In genomic region chr4:132642196-132642817, GRCh38 we compare ENCODE assay signal across 8 cellular contexts.
DNase-seq lines count a peak whose midpoint lies in the region; ATAC-seq and TF ChIP-seq lines count a peak whose summit lies in the region.

No MANE protein-coding gene starts in this region.

- H3K9me3 ChIP-seq in colonic mucosa = no peaks in the 10 kb centered on the region
- no peaks in the 10 kb centered on the region for H3K9me3 ChIP-seq in uterus

- ATAC-seq in activated CD8-positive, alpha-beta T cell treated with anti-CD3 and anti-CD28 coated beads for 36 hours = peak; percentile 47
- no peak for ATAC-seq in activated CD8-positive, alpha-beta T cell treated with anti-CD3 and anti-CD28 coated beads, Interleukin-2, amount 10 ng/mL, durations not matched to agents 7 days and 5 days
- ATAC-seq in HG03280 (IDR thresholded peaks at IDR 0.05; ENCODE audit: unreplicated experiment) = peak; percentile 56

- intact Hi-C loops in activated CD8-positive, alpha-beta T cell treated with anti-CD3 and anti-CD28 coated beads for 36 hours (cut with micrococcal nuclease) = no loop called here
- intact Hi-C loops in colonic mucosa (cut with DNase I) (no loop called here), uterus (cut with DNase I; ENCODE audit: low total_unique reads) (no loop called here)

- peaks cover under 1% of the 10 kb centered on the region for H3K9me3 Mint-ChIP-seq in activated CD8-positive, alpha-beta T cell treated with anti-CD3 and anti-CD28 coated beads for 36 hours
- no peaks in the 10 kb centered on the region for H3K9me3 Mint-ChIP-seq in activated CD8-positive, alpha-beta T cell treated with anti-CD3 and anti-CD28 coated beads, Interleukin-2, amount 10 ng/mL, durations not matched to agents 7 days and 5 days (ENCODE audit: insufficient read depth)
- H3K9me3 Mint-ChIP-seq in activated naive CD4-positive, alpha-beta T cell treated with anti-CD3 and anti-CD28 coated beads, Interleukin-2, amount 10 ng/mL, durations not matched to agents 7 days and 5 days = peaks cover 5% of the 10 kb centered on the region

- H3K27ac Mint-ChIP-seq in activated CD8-positive, alpha-beta T cell treated with anti-CD3 and anti-CD28 coated beads for 36 hours = no peak overlapping the region
- no peak overlapping the region for H3K27ac Mint-ChIP-seq in activated CD8-positive, alpha-beta T cell treated with anti-CD3 and anti-CD28 coated beads, Interleukin-2, amount 10 ng/mL, durations not matched to agents 7 days and 5 days
- H3K27ac Mint-ChIP-seq in activated naive CD4-positive, alpha-beta T cell treated with anti-CD3 and anti-CD28 coated beads, Interleukin-2, amount 10 ng/mL, durations not matched to agents 7 days and 5 days = no peak overlapping the region

- no peaks in the 10 kb centered on the region for H3K4me1 Mint-ChIP-seq in activated CD8-positive, alpha-beta T cell treated with anti-CD3 and anti-CD28 coated beads for 36 hours (ENCODE audit: low read depth)
- H3K4me1 Mint-ChIP-seq in activated CD8-positive, alpha-beta T cell treated with anti-CD3 and anti-CD28 coated beads, Interleukin-2, amount 10 ng/mL, durations not matched to agents 7 days and 5 days (ENCODE audit: low read depth) = no peaks in the 10 kb centered on the region
- no peaks in the 10 kb centered on the region for H3K4me1 Mint-ChIP-seq in activated naive CD4-positive, alpha-beta T cell treated with anti-CD3 and anti-CD28 coated beads, Interleukin-2, amount 10 ng/mL, durations not matched to agents 7 days and 5 days

- TF ChIP-seq CTCF in activated CD8-positive, alpha-beta T cell treated with anti-CD3 and anti-CD28 coated beads for 36 hours (IDR thresholded peaks at IDR 0.05) = peak; percentile 55
- peak; percentile 28 for TF ChIP-seq CTCF in colonic mucosa (IDR thresholded peaks at IDR 0.05)
- TF ChIP-seq CTCF in uterus (IDR thresholded peaks at IDR 0.05) = peak in 1 of 4 experiments; percentile 10

- H3K4me3 ChIP-seq in colonic mucosa (no peak overlapping the region), uterus (no peak overlapping the region)

- H3K27ac ChIP-seq in colonic mucosa (no peak overlapping the region), uterus (no peak overlapping the region)

- no peak for TF ChIP-seq POLR2A in uterus (IDR thresholded peaks at IDR 0.05)

- H3K9ac ChIP-seq in colonic mucosa (ENCODE audit: low read depth in 2 of 2, low read length in 2 of 2) = no peak overlapping the region

- H3K4me1 ChIP-seq in colonic mucosa (no peaks in the 10 kb centered on the region), uterus (no peaks in the 10 kb centered on the region)

- no peaks in the 10 kb centered on the region for H3K27me3 Mint-ChIP-seq in activated CD8-positive, alpha-beta T cell treated with anti-CD3 and anti-CD28 coated beads for 36 hours
- no peaks in the 10 kb centered on the region for H3K27me3 Mint-ChIP-seq in activated CD8-positive, alpha-beta T cell treated with anti-CD3 and anti-CD28 coated beads, Interleukin-2, amount 10 ng/mL, durations not matched to agents 7 days and 5 days (ENCODE audit: low read depth)
- H3K27me3 Mint-ChIP-seq in activated naive CD4-positive, alpha-beta T cell treated with anti-CD3 and anti-CD28 coated beads, Interleukin-2, amount 10 ng/mL, durations not matched to agents 7 days and 5 days = no peaks in the 10 kb centered on the region

- DNase-seq in activated CD8-positive, alpha-beta T cell treated with anti-CD3 and anti-CD28 coated beads for 36 hours = peak; percentile 10
- no peak for DNase-seq in activated CD8-positive, alpha-beta T cell treated with anti-CD3 and anti-CD28 coated beads, Interleukin-2, amount 10 ng/mL, durations not matched to agents 7 days and 5 days
- DNase-seq in NCI-H748 treated with DMSO at 0.1 percent for 48 hours (lab: John Stamatoyannopoulos, UW) = peak; percentile 52
- no peak for DNase-seq in colonic mucosa
- peak; percentile 42 for DNase-seq in middle frontal gyrus (ENCODE audit: extremely low spot score, low spot score)
- no peak for DNase-seq in uterus
- DNase-seq in activated naive CD4-positive, alpha-beta T cell treated with anti-CD3 and anti-CD28 coated beads, Interleukin-2, amount 10 ng/mL, durations not matched to agents 7 days and 5 days = no peak

- H3K36me3 ChIP-seq in colonic mucosa (no peaks in the 10 kb centered on the region), uterus (no peaks in the 10 kb centered on the region)

- POLR2A ChIA-PET in activated CD8-positive, alpha-beta T cell treated with anti-CD3 and anti-CD28 coated beads for 36 hours (lab: Charles Lee) = no interaction called here
- POLR2A ChIA-PET in activated CD8-positive, alpha-beta T cell treated with anti-CD3 and anti-CD28 coated beads, Interleukin-2, amount 10 ng/mL, durations not matched to agents 7 days and 5 days (lab: Charles Lee) = no interaction called here

- no peaks in the 10 kb centered on the region for H3K36me3 Mint-ChIP-seq in activated CD8-positive, alpha-beta T cell treated with anti-CD3 and anti-CD28 coated beads for 36 hours (ENCODE audit: low read depth)
- no peaks in the 10 kb centered on the region for H3K36me3 Mint-ChIP-seq in activated CD8-positive, alpha-beta T cell treated with anti-CD3 and anti-CD28 coated beads, Interleukin-2, amount 10 ng/mL, durations not matched to agents 7 days and 5 days (ENCODE audit: low read depth)
- H3K36me3 Mint-ChIP-seq in activated naive CD4-positive, alpha-beta T cell treated with anti-CD3 and anti-CD28 coated beads, Interleukin-2, amount 10 ng/mL, durations not matched to agents 7 days and 5 days = no peaks in the 10 kb centered on the region

- H3K27me3 ChIP-seq in colonic mucosa (no peaks in the 10 kb centered on the region), uterus (no peaks in the 10 kb centered on the region)

- no peak overlapping the region for H3K4me3 Mint-ChIP-seq in activated CD8-positive, alpha-beta T cell treated with anti-CD3 and anti-CD28 coated beads for 36 hours
- no peak overlapping the region for H3K4me3 Mint-ChIP-seq in activated CD8-positive, alpha-beta T cell treated with anti-CD3 and anti-CD28 coated beads, Interleukin-2, amount 10 ng/mL, durations not matched to agents 7 days and 5 days
- H3K4me3 Mint-ChIP-seq in activated naive CD4-positive, alpha-beta T cell treated with anti-CD3 and anti-CD28 coated beads, Interleukin-2, amount 10 ng/mL, durations not matched to agents 7 days and 5 days = no peak overlapping the region

- CTCF ChIA-PET in activated CD8-positive, alpha-beta T cell treated with anti-CD3 and anti-CD28 coated beads for 36 hours (lab: Charles Lee) = no interaction called here
- CTCF ChIA-PET in activated CD8-positive, alpha-beta T cell treated with anti-CD3 and anti-CD28 coated beads, Interleukin-2, amount 10 ng/mL, durations not matched to agents 7 days and 5 days (lab: Charles Lee) = no interaction called here
- CTCF ChIA-PET in activated naive CD4-positive, alpha-beta T cell treated with anti-CD3 and anti-CD28 coated beads, Interleukin-2, amount 10 ng/mL, durations not matched to agents 7 days and 5 days (lab: Charles Lee) = no interaction called here

Comparison
In these comparisons a context has a peak if more than half of its experiments do, and no peak if none do; other contexts are left out.
1. DNase-seq: peak in activated CD8-positive, alpha-beta T cell treated with anti-CD3 and anti-CD28 coated beads for 36 hours (single experiment), NCI-H748 treated with DMSO at 0.1 percent for 48 hours (single experiment) and middle frontal gyrus (single experiment); none in activated CD8-positive, alpha-beta T cell treated with anti-CD3 and anti-CD28 coated beads, Interleukin-2, amount 10 ng/mL, durations not matched to agents 7 days and 5 days (single experiment), colonic mucosa (single experiment), uterus (0 of 2) and activated naive CD4-positive, alpha-beta T cell treated with anti-CD3 and anti-CD28 coated beads, Interleukin-2, amount 10 ng/mL, durations not matched to agents 7 days and 5 days (single experiment).